ENCODE assay signal across 35 cellular contexts in genomic region chr19:56689198-56689597, GRCh38. TPM values are rescaled to one million over a fixed set of nuclear protein-coding genes. Genes with fewer than 3 reads are reported as not detected.
DNase-seq lines count a peak whose midpoint lies in the region; ATAC-seq, FAIRE-seq and TF ChIP-seq lines count a peak whose summit lies in the region.
"Had no signal": no experiment of that assay in that cellular context is flagged by ENCODE, and none has a peak within 500 bp of the region (broad histone marks: within the 10 kb centered on the region; RNA-seq: fewer than 3 reads in every experiment).

No MANE protein-coding gene starts in this region.

- TF ChIP-seq CTCF in LNCAP (IDR thresholded peaks at IDR 0.05) (peak; percentile 45; the same call in 1 of the 2 replicates), adrenal gland (IDR thresholded peaks at IDR 0.05) (peak in 4 of 6 experiments; percentile 19 to 53 (median 48)), pancreas (IDR thresholded peaks at IDR 0.05) (no peak)

- ATAC-seq in pancreas (no peak), T-helper 17 cell (no peak), HG02642 (IDR thresholded peaks at IDR 0.05; ENCODE audit: poor library complexity, unreplicated experiment) (no peak)
- ATAC-seq: activated CD4-positive, CD25-positive, alpha-beta regulatory T cell treated with anti-CD3 and anti-CD28 coated beads, Interleukin-2, amount 50 U/mL, for 24 hours; activated CD8-positive, alpha-beta memory T cell treated with anti-CD3 and anti-CD28 coated beads, Interleukin-2, amount 10 ng/mL, durations not matched to agents 7 days and 5 days; activated T-cell treated with anti-CD3 and anti-CD28 coated beads, Interleukin-2, amount 50 U/mL, for 4 hours; esophagus mucosa; left ventricle myocardium superior; stimulated activated effector memory CD8-positive, alpha-beta T cell treated with anti-CD3 and anti-CD28 coated beads, Interleukin-12 subunit alpha, Interleukin-12 subunit beta, amount 100 ng/mL, for 72 hours had no signal

- H3K27me3 Mint-ChIP-seq in T-helper 17 cell = no peaks in the 10 kb centered on the region
- H3K27me3 Mint-ChIP-seq: activated CD8-positive, alpha-beta memory T cell treated with anti-CD3 and anti-CD28 coated beads, Interleukin-2, amount 10 ng/mL, durations not matched to agents 7 days and 5 days; CD4-positive, CD25-positive, alpha-beta regulatory T cell; dendritic cell treated with granulocyte-macrophage colony-stimulating factor and Interleukin-4, amounts not matched to agents 40 ng/mL and 50 ng/mL, for 4 days; naive B cell had no signal

- H3K27ac ChIP-seq in adrenal gland (no peak overlapping the region), pancreas (no peak overlapping the region)
- H3K27ac ChIP-seq: SK-N-MC had no signal

- H3K4me1 Mint-ChIP-seq in T-helper 17 cell = no peaks in the 10 kb centered on the region
- H3K4me1 Mint-ChIP-seq: activated CD8-positive, alpha-beta memory T cell treated with anti-CD3 and anti-CD28 coated beads, Interleukin-2, amount 10 ng/mL, durations not matched to agents 7 days and 5 days; endodermal cell; naive B cell; stimulated activated effector memory CD8-positive, alpha-beta T cell treated with anti-CD3 and anti-CD28 coated beads, Interleukin-12 subunit alpha, Interleukin-12 subunit beta, amount 100 ng/mL, for 72 hours had no signal

- H3K4me3 ChIP-seq in adrenal gland (no peak overlapping the region), pancreas (no peak overlapping the region)
- H3K4me3 ChIP-seq: SK-N-MC had no signal

- H3K36me3 ChIP-seq in adrenal gland (replicated peaks in 1 of 2) (no peaks in the 10 kb centered on the region), pancreas (no peaks in the 10 kb centered on the region)

- FAIRE-seq in G401.6 (lab: Jason Lieb, UNC) (peak; percentile 25), pancreas (lab: Jason Lieb, UNC) (peak; percentile 45)
- FAIRE-seq: HTR-8/SVneo, keratinocyte had no signal

- H3K27ac Mint-ChIP-seq in T-helper 17 cell = no peak overlapping the region
- H3K27ac Mint-ChIP-seq: activated CD8-positive, alpha-beta memory T cell treated with anti-CD3 and anti-CD28 coated beads, Interleukin-2, amount 10 ng/mL, durations not matched to agents 7 days and 5 days; CD4-positive, CD25-positive, alpha-beta regulatory T cell; dendritic cell treated with granulocyte-macrophage colony-stimulating factor and Interleukin-4, amounts not matched to agents 40 ng/mL and 50 ng/mL, for 4 days; endodermal cell; naive B cell; stimulated activated effector memory CD8-positive, alpha-beta T cell treated with anti-CD3 and anti-CD28 coated beads, Interleukin-12 subunit alpha, Interleukin-12 subunit beta, amount 100 ng/mL, for 72 hours; T-helper 1 cell treated with Interleukin-12 subunit alpha and Interleukin-12 subunit beta and Interleukin-4 antibody, amounts not matched to agents 30 μg/mL and 1 μg/mL, for 36 hours had no signal

- H3K4me1 ChIP-seq in adrenal gland (replicated peaks in 1 of 2) = peaks cover 0 to 4% of the 10 kb centered on the region in 2 donors
- H3K4me1 ChIP-seq in pancreas = no peaks in the 10 kb centered on the region

- H3K36me3 Mint-ChIP-seq in T-helper 17 cell (ENCODE audit: low read depth) = peaks cover 3% of the 10 kb centered on the region
- H3K36me3 Mint-ChIP-seq: stimulated activated effector memory CD8-positive, alpha-beta T cell treated with anti-CD3 and anti-CD28 coated beads, Interleukin-12 subunit alpha, Interleukin-12 subunit beta, amount 100 ng/mL, for 72 hours had no signal

- TF ChIP-seq POLR2A in adrenal gland (IDR thresholded peaks at IDR 0.05) = no peak

- H3K4me3 Mint-ChIP-seq in T-helper 17 cell = no peak overlapping the region
- H3K4me3 Mint-ChIP-seq: activated CD8-positive, alpha-beta memory T cell treated with anti-CD3 and anti-CD28 coated beads, Interleukin-2, amount 10 ng/mL, durations not matched to agents 7 days and 5 days; activated T-cell treated with anti-CD3 and anti-CD28 coated beads, Interleukin-2, amount 50 U/mL, for 4 hours; CD4-positive, CD25-positive, alpha-beta regulatory T cell; dendritic cell treated with granulocyte-macrophage colony-stimulating factor and Interleukin-4, amounts not matched to agents 40 ng/mL and 50 ng/mL, for 4 days; endodermal cell; naive B cell; stimulated activated effector memory CD8-positive, alpha-beta T cell treated with anti-CD3 and anti-CD28 coated beads, Interleukin-12 subunit alpha, Interleukin-12 subunit beta, amount 100 ng/mL, for 72 hours; T-helper 1 cell treated with Interleukin-12 subunit alpha and Interleukin-12 subunit beta and Interleukin-4 antibody, amounts not matched to agents 30 μg/mL and 1 μg/mL, for 36 hours had no signal

- 52 to 64% (median 55%) methylated on average over 10 of the region's 10 CpGs for WGBS in adrenal gland, 4 donors
- 64 to 78% methylated on average over 10 of the region's 10 CpGs for WGBS in pancreas, 2 donors

- H3K9me3 ChIP-seq in adrenal gland (replicated peaks in 1 of 3) (no peaks in the 10 kb centered on the region), pancreas (no peaks in the 10 kb centered on the region), T-helper 17 cell (ENCODE audit: control insufficient read depth, low read length, poor library complexity, severe bottlenecking) (no peaks in the 10 kb centered on the region)

- intact Hi-C loops in adrenal gland (cut with DNase I) (no loop called here), pancreas (cut with DNase I) (no loop called here)

- H3K27me3 ChIP-seq in adrenal gland (no peaks in the 10 kb centered on the region), pancreas (no peaks in the 10 kb centered on the region)

- DNase-seq in adrenal gland (no peak), pancreas (no peak), inferior parietal cortex (ENCODE audit: extremely low spot score) (no peak), T-helper 17 cell (no peak)
- DNase-seq: activated CD4-positive, alpha-beta T cell treated with anti-CD3 and anti-CD28 coated beads, Interleukin-2, amount 50 U/mL, for 4 hours; activated CD8-positive, alpha-beta memory T cell treated with anti-CD3 and anti-CD28 coated beads, Interleukin-2, amount 10 ng/mL, durations not matched to agents 7 days and 5 days; activated gamma-delta T cell treated with Interleukin-2 at 50 U/mL for 16 hours; activated T-cell treated with anti-CD3 and anti-CD28 coated beads, Interleukin-2, amount 50 U/mL, for 4 hours; Calu3; CD4-positive, CD25-positive, alpha-beta regulatory T cell; endodermal cell; GOT3; KBM-7; left ventricle myocardium superior; mesendoderm; MV-4-11; naive B cell; NCI-H1436; NCI-H2081; NCI-H748 treated with DMSO at 0.1 percent for 48 hours; stimulated activated CD4-positive, alpha-beta T cell treated with anti-CD3 and anti-CD28 coated beads, Interleukin-15, amount 100 ng/mL, for 24 hours had no signal

RNA-seq across cellular contexts. Expression of gene ZNF835, which starts 17.6 kb away (rescaled TPM):
- 10 to 100 TPM in 1 of 8 donors, 1 to 10 TPM in 7; 2.5 to 37.5 (median 6.4) TPM for total RNA-seq in adrenal gland
- polyA plus RNA-seq in adrenal gland = 1 to 10 TPM in 1 of 3 donors, under 1 TPM in 2; 0.30 to 1.0 (median 0.97) TPM
- total RNA-seq in pancreas = 1 to 10 TPM in 3 of 6 donors, under 1 TPM in 3; 0.86 to 4.8 (median 0.98) TPM
- under 1 TPM; 0.34 to 0.73 TPM for polyA plus RNA-seq in pancreas
- under 1 TPM; 0.83 to 0.99 TPM for total RNA-seq in T-helper 17 cell
- total RNA-seq: Calu3, fibroblast of villous mesenchyme had no signal
- polyA plus RNA-seq: keratinocyte had no signal

RNA-seq across cellular contexts. Expression of gene SMIM17, which starts 46.2 kb away (rescaled TPM):
- total RNA-seq in adrenal gland (under 1 TPM in 3 of 8 donors, not detected in 5; 0.22 to 0.50 (median 0.25) TPM), pancreas (under 1 TPM in 3 of 6 donors, not detected in 3; 0.17 to 0.24 (median 0.19) TPM), T-helper 17 cell (not detected)
- polyA plus RNA-seq in adrenal gland (under 1 TPM in 2 of 3 donors, not detected in 1; 0.07 to 0.35 TPM), pancreas (under 1 TPM in 1 of 2 donors, not detected in 1; 0.09 TPM)
- total RNA-seq: activated CD8-positive, alpha-beta memory T cell treated with anti-CD3 and anti-CD28 coated beads, Interleukin-2, amount 10 ng/mL, durations not matched to agents 7 days and 5 days; activated T-cell treated with anti-CD3 and anti-CD28 coated beads, Interleukin-2, amount 50 U/mL, for 4 hours; Calu3; cardiac septum; CD4-positive, CD25-positive, alpha-beta regulatory T cell; esophagus mucosa; left ventricle myocardium superior; subcutaneous adipose tissue had no signal

Comparison
In these comparisons a context has a peak if more than half of its experiments do, and no peak if none do; other contexts are left out.
1. CTCF ChIP-seq: peak in LNCAP (single experiment) and adrenal gland (4 of 6); none in pancreas (0 of 4).